In the genomic region with DNA sequence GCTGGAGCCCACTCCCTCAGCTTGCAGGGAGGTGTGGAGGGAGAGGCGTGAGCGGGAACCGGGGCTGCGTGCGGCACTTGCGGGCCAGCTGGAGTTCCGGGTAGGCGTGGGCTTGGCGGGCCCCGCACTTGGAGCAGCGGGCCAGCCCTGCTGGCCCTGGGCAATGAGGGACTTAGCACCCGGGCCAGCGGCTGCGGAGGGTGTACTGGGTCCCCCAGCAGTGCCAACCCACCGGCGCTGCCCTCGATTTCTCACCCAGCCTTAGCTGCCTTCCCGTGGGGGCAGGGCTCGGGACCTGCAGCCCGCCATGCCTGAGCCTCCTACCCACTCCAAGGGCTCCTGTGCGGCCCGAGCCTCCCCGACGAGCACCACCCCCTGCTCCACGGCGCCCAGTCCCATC, we compare ENCODE assay signal across 1 cellular context.
TF ChIP-seq lines count a peak whose summit lies in the region.

No MANE protein-coding gene starts in this region.

TF ChIP-seq in K562, 482 proteins besides CTCF, POLR2A, EP300 and RAD21 (continued from another document):
- TF ChIP-seq, protein P1, sequence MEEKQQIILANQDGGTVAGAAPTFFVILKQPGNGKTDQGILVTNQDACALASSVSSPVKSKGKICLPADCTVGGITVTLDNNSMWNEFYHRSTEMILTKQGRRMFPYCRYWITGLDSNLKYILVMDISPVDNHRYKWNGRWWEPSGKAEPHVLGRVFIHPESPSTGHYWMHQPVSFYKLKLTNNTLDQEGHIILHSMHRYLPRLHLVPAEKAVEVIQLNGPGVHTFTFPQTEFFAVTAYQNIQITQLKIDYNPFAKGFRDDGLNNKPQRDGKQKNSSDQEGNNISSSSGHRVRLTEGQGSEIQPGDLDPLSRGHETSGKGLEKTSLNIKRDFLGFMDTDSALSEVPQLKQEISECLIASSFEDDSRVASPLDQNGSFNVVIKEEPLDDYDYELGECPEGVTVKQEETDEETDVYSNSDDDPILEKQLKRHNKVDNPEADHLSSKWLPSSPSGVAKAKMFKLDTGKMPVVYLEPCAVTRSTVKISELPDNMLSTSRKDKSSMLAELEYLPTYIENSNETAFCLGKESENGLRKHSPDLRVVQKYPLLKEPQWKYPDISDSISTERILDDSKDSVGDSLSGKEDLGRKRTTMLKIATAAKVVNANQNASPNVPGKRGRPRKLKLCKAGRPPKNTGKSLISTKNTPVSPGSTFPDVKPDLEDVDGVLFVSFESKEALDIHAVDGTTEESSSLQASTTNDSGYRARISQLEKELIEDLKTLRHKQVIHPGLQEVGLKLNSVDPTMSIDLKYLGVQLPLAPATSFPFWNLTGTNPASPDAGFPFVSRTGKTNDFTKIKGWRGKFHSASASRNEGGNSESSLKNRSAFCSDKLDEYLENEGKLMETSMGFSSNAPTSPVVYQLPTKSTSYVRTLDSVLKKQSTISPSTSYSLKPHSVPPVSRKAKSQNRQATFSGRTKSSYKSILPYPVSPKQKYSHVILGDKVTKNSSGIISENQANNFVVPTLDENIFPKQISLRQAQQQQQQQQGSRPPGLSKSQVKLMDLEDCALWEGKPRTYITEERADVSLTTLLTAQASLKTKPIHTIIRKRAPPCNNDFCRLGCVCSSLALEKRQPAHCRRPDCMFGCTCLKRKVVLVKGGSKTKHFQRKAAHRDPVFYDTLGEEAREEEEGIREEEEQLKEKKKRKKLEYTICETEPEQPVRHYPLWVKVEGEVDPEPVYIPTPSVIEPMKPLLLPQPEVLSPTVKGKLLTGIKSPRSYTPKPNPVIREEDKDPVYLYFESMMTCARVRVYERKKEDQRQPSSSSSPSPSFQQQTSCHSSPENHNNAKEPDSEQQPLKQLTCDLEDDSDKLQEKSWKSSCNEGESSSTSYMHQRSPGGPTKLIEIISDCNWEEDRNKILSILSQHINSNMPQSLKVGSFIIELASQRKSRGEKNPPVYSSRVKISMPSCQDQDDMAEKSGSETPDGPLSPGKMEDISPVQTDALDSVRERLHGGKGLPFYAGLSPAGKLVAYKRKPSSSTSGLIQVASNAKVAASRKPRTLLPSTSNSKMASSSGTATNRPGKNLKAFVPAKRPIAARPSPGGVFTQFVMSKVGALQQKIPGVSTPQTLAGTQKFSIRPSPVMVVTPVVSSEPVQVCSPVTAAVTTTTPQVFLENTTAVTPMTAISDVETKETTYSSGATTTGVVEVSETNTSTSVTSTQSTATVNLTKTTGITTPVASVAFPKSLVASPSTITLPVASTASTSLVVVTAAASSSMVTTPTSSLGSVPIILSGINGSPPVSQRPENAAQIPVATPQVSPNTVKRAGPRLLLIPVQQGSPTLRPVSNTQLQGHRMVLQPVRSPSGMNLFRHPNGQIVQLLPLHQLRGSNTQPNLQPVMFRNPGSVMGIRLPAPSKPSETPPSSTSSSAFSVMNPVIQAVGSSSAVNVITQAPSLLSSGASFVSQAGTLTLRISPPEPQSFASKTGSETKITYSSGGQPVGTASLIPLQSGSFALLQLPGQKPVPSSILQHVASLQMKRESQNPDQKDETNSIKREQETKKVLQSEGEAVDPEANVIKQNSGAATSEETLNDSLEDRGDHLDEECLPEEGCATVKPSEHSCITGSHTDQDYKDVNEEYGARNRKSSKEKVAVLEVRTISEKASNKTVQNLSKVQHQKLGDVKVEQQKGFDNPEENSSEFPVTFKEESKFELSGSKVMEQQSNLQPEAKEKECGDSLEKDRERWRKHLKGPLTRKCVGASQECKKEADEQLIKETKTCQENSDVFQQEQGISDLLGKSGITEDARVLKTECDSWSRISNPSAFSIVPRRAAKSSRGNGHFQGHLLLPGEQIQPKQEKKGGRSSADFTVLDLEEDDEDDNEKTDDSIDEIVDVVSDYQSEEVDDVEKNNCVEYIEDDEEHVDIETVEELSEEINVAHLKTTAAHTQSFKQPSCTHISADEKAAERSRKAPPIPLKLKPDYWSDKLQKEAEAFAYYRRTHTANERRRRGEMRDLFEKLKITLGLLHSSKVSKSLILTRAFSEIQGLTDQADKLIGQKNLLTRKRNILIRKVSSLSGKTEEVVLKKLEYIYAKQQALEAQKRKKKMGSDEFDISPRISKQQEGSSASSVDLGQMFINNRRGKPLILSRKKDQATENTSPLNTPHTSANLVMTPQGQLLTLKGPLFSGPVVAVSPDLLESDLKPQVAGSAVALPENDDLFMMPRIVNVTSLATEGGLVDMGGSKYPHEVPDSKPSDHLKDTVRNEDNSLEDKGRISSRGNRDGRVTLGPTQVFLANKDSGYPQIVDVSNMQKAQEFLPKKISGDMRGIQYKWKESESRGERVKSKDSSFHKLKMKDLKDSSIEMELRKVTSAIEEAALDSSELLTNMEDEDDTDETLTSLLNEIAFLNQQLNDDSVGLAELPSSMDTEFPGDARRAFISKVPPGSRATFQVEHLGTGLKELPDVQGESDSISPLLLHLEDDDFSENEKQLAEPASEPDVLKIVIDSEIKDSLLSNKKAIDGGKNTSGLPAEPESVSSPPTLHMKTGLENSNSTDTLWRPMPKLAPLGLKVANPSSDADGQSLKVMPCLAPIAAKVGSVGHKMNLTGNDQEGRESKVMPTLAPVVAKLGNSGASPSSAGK (IDR thresholded peaks at IDR 0.05), result peak; percentile 70
- TF ChIP-seq L3MBTL2 (IDR thresholded peaks at IDR 0.05), result peak; percentile 48
